13 cellular contexts compared by ENCODE assay signal in genomic region chr4:127708985-127709384, GRCh38. TPM values are rescaled to one million over a fixed set of nuclear protein-coding genes. Genes with fewer than 3 reads are reported as not detected.
A peak's percentile ranks its signal among the peaks of the same experiment; 100 is the strongest.
DNase-seq lines count a peak whose midpoint lies in the region; ATAC-seq and TF ChIP-seq lines count a peak whose summit lies in the region.
"Had no signal": no experiment of that assay in that cellular context is flagged by ENCODE, and none has a peak within 500 bp of the region (broad histone marks: within the 10 kb centered on the region; RNA-seq: fewer than 3 reads in every experiment).

No MANE protein-coding gene starts in this region.

- ATAC-seq in left lobe of liver, result peak; percentile 70
- ATAC-seq in GM19324 (IDR thresholded peaks at IDR 0.05; ENCODE audit: low FRiP score, unreplicated experiment), result no peak
- ATAC-seq in aorta (ENCODE audit: low FRiP score), result no peak
- ATAC-seq: activated CD4-positive, alpha-beta T cell treated with anti-CD3 and anti-CD28 coated beads for 36 hours had no signal

- H3K4me3 ChIP-seq in brain microvascular endothelial cell (ENCODE audit: low read depth, low read length) (no peak overlapping the region), aorta (ENCODE audit: low read length in 2 of 2) (no peak overlapping the region), colonic mucosa (no peak overlapping the region)
- H3K4me3 ChIP-seq: BLaER1 had no signal

- H3K27ac ChIP-seq in 22Rv1 (peak overlapping the region; percentile 64), brain microvascular endothelial cell (peak overlapping the region; percentile 61), aorta (ENCODE audit: low read depth in 1 of 2, low read length in 2 of 2) (no peak overlapping the region), colonic mucosa (no peak overlapping the region)
- H3K27ac ChIP-seq: BLaER1 had no signal

- peak; percentile 85 for DNase-seq in LHCN-M2 (ENCODE audit: low read depth)
- DNase-seq in brain microvascular endothelial cell, result peak; percentile 94
- no peak for DNase-seq in left lobe of liver (ENCODE audit: low spot score)
- no peak for DNase-seq in aorta
- no peak for DNase-seq in UCSD-AML1 (lab: John Stamatoyannopoulos, UW; ENCODE audit: unreplicated experiment)
- DNase-seq in colonic mucosa, result no peak
- DNase-seq: activated CD4-positive, alpha-beta T cell treated with anti-CD3 and anti-CD28 coated beads for 36 hours; naive B cell; NCI-H2171 had no signal

- H3K27me3 ChIP-seq in brain microvascular endothelial cell (replicated peaks) (no peaks in the 10 kb centered on the region), aorta (ENCODE audit: control insufficient read depth in 1 of 2, insufficient read depth in 2 of 2, low read length in 1 of 2) (no peaks in the 10 kb centered on the region), colonic mucosa (no peaks in the 10 kb centered on the region)
- H3K27me3 ChIP-seq: BLaER1 had no signal

- no peak overlapping the region for H3K9ac ChIP-seq in colonic mucosa (ENCODE audit: low read depth in 2 of 2, low read length in 2 of 2)
- H3K9ac ChIP-seq: BLaER1 had no signal

- no peaks in the 10 kb centered on the region for H3K4me1 ChIP-seq in aorta (ENCODE audit: control insufficient read depth in 1 of 2, insufficient read depth in 2 of 2, low read length in 2 of 2)
- no peaks in the 10 kb centered on the region for H3K4me1 ChIP-seq in colonic mucosa
- H3K4me1 ChIP-seq: BLaER1 had no signal

- WGBS in aorta, 2 donors, result 62 to 70% methylated on average over 5 of the region's 5 CpGs

- intact Hi-C loops in aorta (cut with DNase I), result no loop called here
- intact Hi-C loops in colonic mucosa (cut with DNase I), result no loop called here

- no peak for TF ChIP-seq CTCF in 22Rv1 (IDR thresholded peaks at IDR 0.05)
- TF ChIP-seq CTCF in brain microvascular endothelial cell (IDR thresholded peaks at IDR 0.05; ENCODE audit: low read depth, low read length, missing control alignments), result no peak
- TF ChIP-seq CTCF in colonic mucosa (IDR thresholded peaks at IDR 0.05), result no peak

- in situ Hi-C loops in brain microvascular endothelial cell (cut with HindIII; ENCODE audit: low pct_ligation_motif_present, low sequenced_read_pairs), result no loop called here

- peaks cover 4% of the 10 kb centered on the region for H3K36me3 ChIP-seq in brain microvascular endothelial cell (replicated peaks)
- peaks cover 7 to 9% of the 10 kb centered on the region in 2 donors for H3K36me3 ChIP-seq in aorta (ENCODE audit: control insufficient read depth in 1 of 2, insufficient read depth in 2 of 2, low read length in 1 of 2)
- H3K36me3 ChIP-seq in colonic mucosa, result no peaks in the 10 kb centered on the region
- H3K36me3 ChIP-seq: BLaER1 had no signal

- H3K9me3 ChIP-seq in aorta (ENCODE audit: control insufficient read depth, low read length) (no peaks in the 10 kb centered on the region), colonic mucosa (no peaks in the 10 kb centered on the region)
- H3K9me3 ChIP-seq: BLaER1 had no signal

RNA-seq across cellular contexts. Expression of gene SLC25A31, which starts 21.2 kb away (rescaled TPM):
- not detected in 2 replicates for total RNA-seq in LHCN-M2 (2014; rRNA removed)
- polyA plus RNA-seq in LHCN-M2 (2012), result not detected
- not detected for total RNA-seq in left lobe of liver
- not detected for total RNA-seq in aorta
- not detected for polyA plus RNA-seq in aorta
- total RNA-seq in colonic mucosa, result not detected
- total RNA-seq: activated CD4-positive, alpha-beta T cell treated with anti-CD3 and anti-CD28 coated beads for 36 hours; chondrocyte had no signal

Comparison
In these comparisons a context has a peak if more than half of its experiments do, and no peak if none do; other contexts are left out.
1. H3K27ac ChIP-seq: peak in 22Rv1 (single experiment) and brain microvascular endothelial cell (single experiment); none in aorta (0 of 2) and colonic mucosa (single experiment).
2. DNase-seq: peak in LHCN-M2 (single experiment) and brain microvascular endothelial cell (single experiment); none in left lobe of liver (single experiment), aorta (0 of 2), UCSD-AML1 (single experiment) and colonic mucosa (single experiment).